8 cellular contexts compared by ENCODE assay signal in the genomic region with DNA sequence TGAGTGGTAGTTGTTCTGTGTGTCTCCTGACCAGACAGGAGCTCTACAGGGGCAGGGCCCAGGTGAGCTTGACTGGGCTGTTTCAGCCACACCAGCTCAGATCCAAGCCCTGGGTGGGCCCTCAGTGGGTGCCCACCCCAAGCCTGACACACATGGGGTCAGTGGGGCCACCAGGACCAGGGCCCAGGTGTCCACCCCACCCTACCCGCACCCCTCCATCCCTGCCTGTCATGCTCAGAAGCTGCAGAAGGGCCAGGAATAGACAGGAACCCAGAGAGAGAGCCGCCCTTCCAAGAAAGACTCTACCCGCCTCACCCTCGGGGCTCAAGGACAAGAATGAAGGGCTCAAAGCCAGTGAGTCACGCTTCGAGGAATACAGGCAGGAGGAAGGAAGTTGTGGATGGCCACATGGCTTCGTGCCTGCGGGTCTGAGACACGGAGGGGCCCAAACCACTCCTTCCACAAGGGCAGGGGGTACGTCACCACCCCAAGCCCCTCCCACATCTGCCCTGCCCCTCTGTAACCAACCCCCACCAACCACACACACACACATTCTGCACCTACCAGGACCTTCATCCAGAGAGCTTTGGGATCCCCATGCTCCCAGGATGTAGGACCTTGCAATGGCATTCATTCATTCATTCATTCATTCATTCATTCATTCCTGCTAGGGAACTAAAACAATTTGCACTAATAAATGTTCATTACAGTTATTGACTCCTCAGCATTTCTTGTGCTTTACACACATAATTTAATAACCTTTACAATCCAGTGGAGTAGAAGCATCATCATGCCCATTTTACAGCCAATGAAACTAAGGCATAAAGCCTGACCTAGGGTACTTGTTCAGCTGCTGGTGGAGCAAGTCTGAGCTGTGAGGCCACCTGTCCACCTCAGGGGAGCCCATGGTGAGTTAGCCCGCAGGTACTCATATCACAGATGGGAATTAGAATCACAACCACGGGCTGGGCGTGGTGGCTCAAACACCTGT. TPM values are rescaled to one million over a fixed set of nuclear protein-coding genes. Genes with fewer than 3 reads are reported as not detected.
DNase-seq lines count a peak whose midpoint lies in the region; ATAC-seq and TF ChIP-seq lines count a peak whose summit lies in the region.

No MANE protein-coding gene starts in this region.

- H3K27me3 Mint-ChIP-seq in mesothelial cell of epicardium (ENCODE audit: low read depth) = no peaks in the 10 kb centered on the region

- peak overlapping the region; percentile 95 for H3K27ac Mint-ChIP-seq in mesothelial cell of epicardium

- H3K36me3 Mint-ChIP-seq in mesothelial cell of epicardium = no peaks in the 10 kb centered on the region

- H3K4me3 Mint-ChIP-seq in mesothelial cell of epicardium = no peak overlapping the region

- no peak for TF ChIP-seq CTCF in mesothelial cell of epicardium (IDR thresholded peaks at IDR 0.05; ENCODE audit: unreplicated experiment)

- peak; percentile 85 for ATAC-seq in stimulated activated naive CD8-positive, alpha-beta T cell treated with anti-CD3 and anti-CD28 coated beads, Interleukin-15, Interleukin-2, amounts not matched to agents 100 U/mL and 50 U/mL, for 24 hours
- no peak for ATAC-seq in HG03139 (IDR thresholded peaks at IDR 0.05; ENCODE audit: unreplicated experiment)
- no peak for ATAC-seq in GM21447 (IDR thresholded peaks at IDR 0.05; ENCODE audit: unreplicated experiment)

- H3K9me3 Mint-ChIP-seq in mesothelial cell of epicardium = no peaks in the 10 kb centered on the region

- peaks cover 42% of the 10 kb centered on the region for H3K4me1 Mint-ChIP-seq in mesothelial cell of epicardium

- peak; percentile 15 to 44 for DNase-seq in activated CD4-positive, alpha-beta T cell treated with anti-CD3 and anti-CD28 coated beads for 24 hours (ENCODE audit: low read depth in 2 of 2)
- DNase-seq in activated CD4-positive, alpha-beta T cell treated with anti-CD3 and anti-CD28 coated beads for 1 hour = no peak
- DNase-seq in activated CD4-positive, alpha-beta T cell treated with anti-CD3 and anti-CD28 coated beads for 4 hours = peak; percentile 63 to 66
- peak; percentile 91 for DNase-seq in dermis blood vessel endothelial cell
- no peak for DNase-seq in mesothelial cell of epicardium (ENCODE audit: low spot score in 2 of 2, unreplicated experiment in 2 of 2)
- DNase-seq in stimulated activated naive CD8-positive, alpha-beta T cell treated with anti-CD3 and anti-CD28 coated beads, Interleukin-15, Interleukin-2, amounts not matched to agents 100 U/mL and 50 U/mL, for 24 hours = peak; percentile 75

RNA-seq across cellular contexts. Expression of gene STXBP1, which starts 56.0 kb away (rescaled TPM):
- total RNA-seq in dermis blood vessel endothelial cell = 24.7 and 34.0 TPM in 2 replicates
- 94.9 to 112 TPM (median 105 TPM) in 3 replicates for total RNA-seq in mesothelial cell of epicardium

Comparison
In these comparisons a context has a peak if more than half of its experiments do, and no peak if none do; other contexts are left out.
1. DNase-seq: peak in activated CD4-positive, alpha-beta T cell treated with anti-CD3 and anti-CD28 coated beads for 24 hours (2 of 2), activated CD4-positive, alpha-beta T cell treated with anti-CD3 and anti-CD28 coated beads for 4 hours (2 of 2), dermis blood vessel endothelial cell (single experiment) and stimulated activated naive CD8-positive, alpha-beta T cell treated with anti-CD3 and anti-CD28 coated beads, Interleukin-15, Interleukin-2, amounts not matched to agents 100 U/mL and 50 U/mL, for 24 hours (single experiment); none in activated CD4-positive, alpha-beta T cell treated with anti-CD3 and anti-CD28 coated beads for 1 hour (single experiment) and mesothelial cell of epicardium (0 of 2).